In genomic region chr6:129120856-129121255, GRCh38 we compare ENCODE assay signal across 15 cellular contexts.
DNase-seq lines count a peak whose midpoint lies in the region; ATAC-seq and TF ChIP-seq lines count a peak whose summit lies in the region.
"Had no signal": no experiment of that assay in that cellular context is flagged by ENCODE, and none has a peak within 500 bp of the region (broad histone marks: within the 10 kb centered on the region; RNA-seq: fewer than 3 reads in every experiment).

No MANE protein-coding gene starts in this region.

- H3K4me3 ChIP-seq in right cardiac atrium (ENCODE audit: low read length): no peak overlapping the region
- H3K4me3 ChIP-seq in smooth muscle cell: no peak overlapping the region
- H3K4me3 ChIP-seq in BE2C (ENCODE audit: low read depth, low read length): no peak overlapping the region
- H3K4me3 ChIP-seq: skin epidermis had no signal

- peak overlapping the region; percentile 49 for H3K4me2 ChIP-seq in smooth muscle cell
- H3K4me2 ChIP-seq: SK-N-SH had no signal

- intact Hi-C loops in right cardiac atrium (cut with DNase I): no loop called here

- no peak overlapping the region for H2AFZ ChIP-seq in smooth muscle cell (ENCODE audit: low read depth)

- TF ChIP-seq CTCF in smooth muscle cell (IDR thresholded peaks at IDR 0.05; ENCODE audit: borderline replicate concordance, insufficient read depth, poor library complexity, severe bottlenecking): no peak
- no peak for TF ChIP-seq CTCF in BE2C (IDR thresholded peaks at IDR 0.05; ENCODE audit: low read depth, low read length)

- H4K20me1 ChIP-seq in smooth muscle cell (ENCODE audit: low read depth): no peaks in the 10 kb centered on the region

- 60% methylated on average over 3 of the region's 3 CpGs for WGBS in right cardiac atrium
- 56% methylated on average over 3 of the region's 3 CpGs for WGBS in smooth muscle cell (ENCODE audit: low lambda C conversion rate)

- H3K27ac ChIP-seq in right cardiac atrium (ENCODE audit: low read length): no peak overlapping the region
- H3K27ac ChIP-seq in smooth muscle cell (ENCODE audit: low read depth): peak overlapping the region; percentile 66

- no peaks in the 10 kb centered on the region for H3K4me1 ChIP-seq in right cardiac atrium (ENCODE audit: control insufficient read depth, insufficient read depth, low read length)
- peaks cover 5% of the 10 kb centered on the region for H3K4me1 ChIP-seq in smooth muscle cell (ENCODE audit: low read depth)
- no peaks in the 10 kb centered on the region for H3K4me1 ChIP-seq in BE2C

- ATAC-seq in right cardiac atrium: peak; percentile 63 to 70

- no peaks in the 10 kb centered on the region for H3K79me2 ChIP-seq in smooth muscle cell (ENCODE audit: low read depth)

- H3K36me3 ChIP-seq in smooth muscle cell (ENCODE audit: low read depth): no peaks in the 10 kb centered on the region
- no peaks in the 10 kb centered on the region for H3K36me3 ChIP-seq in BE2C

- H3K9me3 ChIP-seq in right cardiac atrium (ENCODE audit: control insufficient read depth, low read length) (no peaks in the 10 kb centered on the region), smooth muscle cell (replicated peaks; ENCODE audit: low read depth) (no peaks in the 10 kb centered on the region), BE2C (no peaks in the 10 kb centered on the region)
- H3K9me3 ChIP-seq: SK-N-SH had no signal

- no peaks in the 10 kb centered on the region for H3F3A ChIP-seq in smooth muscle cell (ENCODE audit: low read depth)

- H3K9ac ChIP-seq in smooth muscle cell (ENCODE audit: low read depth): no peak overlapping the region
- H3K9ac ChIP-seq: SK-N-SH had no signal

- no peaks in the 10 kb centered on the region for H3K27me3 ChIP-seq in right cardiac atrium (ENCODE audit: control insufficient read depth, insufficient read depth)
- H3K27me3 ChIP-seq in smooth muscle cell (ENCODE audit: low read depth): no peaks in the 10 kb centered on the region
- no peaks in the 10 kb centered on the region for H3K27me3 ChIP-seq in BE2C

- peak; percentile 3 for DNase-seq in H4 (ENCODE audit: low spot score)
- peak; percentile 40 for DNase-seq in astrocyte of the hippocampus (ENCODE audit: low read depth, low spot score)
- no peak for DNase-seq in right cardiac atrium
- no peak for DNase-seq in smooth muscle cell (lab: John Stamatoyannopoulos, UW; ENCODE audit: unreplicated experiment)
- DNase-seq in T-helper 2 cell: no peak
- DNase-seq in BE2C: no peak
- DNase-seq in GOT3 (lab: John Stamatoyannopoulos, UW): no peak
- DNase-seq: activated CD4-positive, alpha-beta memory T cell treated with anti-CD3 and anti-CD28 coated beads, Interleukin-2, amount 10 ng/mL, durations not matched to agents 7 days and 5 days; aorta; CD4-positive, CD25-positive, alpha-beta regulatory T cell; HCEC 1CT; nucleus accumbens; SK-N-SH; stimulated activated naive CD4-positive, alpha-beta T cell had no signal

Comparison
In these comparisons a context has a peak if more than half of its experiments do, and no peak if none do; other contexts are left out.
1. DNase-seq: peak in H4 (single experiment) and astrocyte of the hippocampus (single experiment); none in right cardiac atrium (0 of 3), smooth muscle cell (single experiment), T-helper 2 cell (0 of 5), BE2C (single experiment) and GOT3 (single experiment).